ENCODE assay signal across 10 cellular contexts in the genomic region with DNA sequence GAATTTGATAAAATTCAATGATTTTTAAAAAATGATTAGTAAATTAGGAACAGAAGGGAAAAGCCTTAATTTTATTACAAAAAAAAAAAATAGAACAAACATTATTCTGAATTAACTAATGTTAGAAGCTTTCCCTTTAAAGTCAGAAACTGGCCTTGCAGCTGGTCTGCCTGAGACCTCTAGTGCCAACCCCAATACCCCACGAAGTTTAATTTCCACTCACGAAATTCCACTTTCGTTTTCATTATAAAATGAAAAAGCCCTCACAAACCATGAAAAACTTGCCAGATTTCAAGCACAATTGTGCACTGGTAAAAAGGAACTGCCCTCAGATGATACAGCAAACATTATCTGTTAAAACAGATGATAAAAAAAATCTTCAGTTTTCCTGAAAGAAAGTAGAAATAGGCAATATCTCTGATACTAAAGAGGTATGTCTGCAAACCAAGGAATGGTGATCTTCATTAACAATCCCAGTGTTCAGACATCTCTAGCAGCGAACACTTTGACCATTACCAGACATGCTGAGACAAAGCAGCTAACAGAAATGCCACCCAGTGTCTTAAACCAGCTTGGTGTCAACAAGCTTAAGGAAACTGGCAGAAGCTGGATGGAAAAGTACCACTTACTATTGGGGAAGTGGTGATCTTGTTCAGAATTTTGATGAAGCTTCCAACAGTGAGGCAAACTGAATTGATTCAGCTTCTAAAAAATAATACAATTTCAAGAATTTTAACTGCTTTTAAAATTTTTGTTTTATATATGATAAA.
DNase-seq lines count a peak whose midpoint lies in the region; ATAC-seq and TF ChIP-seq lines count a peak whose summit lies in the region.
"Had no signal": no experiment of that assay in that cellular context is flagged by ENCODE, and none has a peak within 500 bp of the region (broad histone marks: within the 10 kb centered on the region; RNA-seq: fewer than 3 reads in every experiment).

No MANE protein-coding gene starts in this region.

- DNase-seq in right cardiac atrium (peak in 1 of 3 donors; percentile 6), Right ventricle myocardium superior (no peak), left lobe of liver (ENCODE audit: low spot score) (no peak), PC-3 (no peak), NCI-H2029 treated with DMSO at 0.1 percent for 48 hours (lab: John Stamatoyannopoulos, UW) (no peak), ecto neural progenitor cell (ENCODE audit: low spot score) (no peak)
- DNase-seq in stimulated activated naive CD4-positive, alpha-beta T cell treated with Interleukin-2 at 50 U/mL for 16 hours (lab: John Stamatoyannopoulos, UW): no peak
- DNase-seq: cerebellar nuclear complex had no signal

- H3K9me2 ChIP-seq in PC-3 (replicated peaks; ENCODE audit: low read length): no peaks in the 10 kb centered on the region

- POLR2A ChIA-PET in PC-3 (lab: Charles Lee; ENCODE audit: unreplicated experiment): no interaction called here

- H3K27me3 ChIP-seq in right cardiac atrium (ENCODE audit: control insufficient read depth, insufficient read depth) (no peaks in the 10 kb centered on the region), PC-3 (ENCODE audit: low read length) (no peaks in the 10 kb centered on the region)

- H3K4me1 Mint-ChIP-seq in activated naive CD8-positive, alpha-beta T cell (ENCODE audit: low read depth): peaks cover 10% of the 10 kb centered on the region
- H3K4me1 Mint-ChIP-seq: mesothelial cell of epicardium had no signal

- H3K36me3 ChIP-seq in PC-3 (ENCODE audit: low read depth, low read length): no peaks in the 10 kb centered on the region; the same call in 1 of the 2 replicates

- BruUV-seq in PC-3 (replicated peaks; lab: Mats Ljungman, UMichigan): no TSS peak

- no peaks in the 10 kb centered on the region for H3F3A ChIP-seq in PC-3 (ENCODE audit: low read length, unreplicated experiment)

- TF ChIP-seq CTCF in PC-3 (conservative IDR thresholded peaks at IDR 0.05; ENCODE audit: low read depth, low read length): no peak

- peaks cover 9% of the 10 kb centered on the region for H3K36me3 Mint-ChIP-seq in activated naive CD8-positive, alpha-beta T cell

- H3K9me3 ChIP-seq in right cardiac atrium (ENCODE audit: control insufficient read depth, low read length) (no peaks in the 10 kb centered on the region), PC-3 (ENCODE audit: low read length) (no peaks in the 10 kb centered on the region)

- H3K27ac ChIP-seq in right cardiac atrium (ENCODE audit: low read length) (no peak overlapping the region), PC-3 (ENCODE audit: low read length) (no peak overlapping the region)

- H3K27ac Mint-ChIP-seq in activated naive CD8-positive, alpha-beta T cell: no peak overlapping the region
- H3K27ac Mint-ChIP-seq: mesothelial cell of epicardium had no signal

- intact Hi-C loops in right cardiac atrium (cut with DNase I): no loop called here
- intact Hi-C loops in Right ventricle myocardium superior (cut with DNase I): loop anchor here (10.0 kb wide), 1 partner anchor 69 kb away; no protein-coding TSS in a partner anchor
- intact Hi-C loops in PC-3 (cut with micrococcal nuclease): no loop called here

- H3K4me3 ChIP-seq in right cardiac atrium (ENCODE audit: low read length): peak overlapping the region; percentile 40
- no peak overlapping the region for H3K4me3 ChIP-seq in PC-3 (ENCODE audit: low read length)

- no peak overlapping the region for H3K4me2 ChIP-seq in PC-3 (ENCODE audit: low read length)

- H3K27me3 Mint-ChIP-seq in activated naive CD8-positive, alpha-beta T cell: no peaks in the 10 kb centered on the region

- WGBS in right cardiac atrium: 50% methylated on average over 4 of the region's 4 CpGs

- H3K9me3 Mint-ChIP-seq in activated naive CD8-positive, alpha-beta T cell (ENCODE audit: low read depth): no peaks in the 10 kb centered on the region

- H3K9ac ChIP-seq in PC-3 (ENCODE audit: low read length): no peak overlapping the region

- CTCF ChIA-PET in PC-3 (lab: Charles Lee): no interaction called here

- no peak overlapping the region for H2AFZ ChIP-seq in PC-3 (ENCODE audit: low read length)

- peak in 1 of 2 donors; percentile 39 for ATAC-seq in right cardiac atrium
- ATAC-seq in Right ventricle myocardium superior (ENCODE audit: poor library complexity): no peak
- ATAC-seq in left lobe of liver: peak; percentile 18
- ATAC-seq in PC-3: no peak

- no peaks in the 10 kb centered on the region for H3K4me1 ChIP-seq in right cardiac atrium (ENCODE audit: control insufficient read depth, insufficient read depth, low read length)
- no peaks in the 10 kb centered on the region for H3K4me1 ChIP-seq in PC-3 (ENCODE audit: insufficient read depth, low read length)

- peak overlapping the region; percentile 42 for H3K4me3 Mint-ChIP-seq in activated naive CD8-positive, alpha-beta T cell
- H3K4me3 Mint-ChIP-seq: mesothelial cell of epicardium had no signal

- no peaks in the 10 kb centered on the region for H3K79me2 ChIP-seq in PC-3 (ENCODE audit: low read length)

- H4K20me1 ChIP-seq in PC-3 (ENCODE audit: low read length): no peaks in the 10 kb centered on the region
